Comparison of ENCODE assay signal across 1 cellular context in the genomic region with DNA sequence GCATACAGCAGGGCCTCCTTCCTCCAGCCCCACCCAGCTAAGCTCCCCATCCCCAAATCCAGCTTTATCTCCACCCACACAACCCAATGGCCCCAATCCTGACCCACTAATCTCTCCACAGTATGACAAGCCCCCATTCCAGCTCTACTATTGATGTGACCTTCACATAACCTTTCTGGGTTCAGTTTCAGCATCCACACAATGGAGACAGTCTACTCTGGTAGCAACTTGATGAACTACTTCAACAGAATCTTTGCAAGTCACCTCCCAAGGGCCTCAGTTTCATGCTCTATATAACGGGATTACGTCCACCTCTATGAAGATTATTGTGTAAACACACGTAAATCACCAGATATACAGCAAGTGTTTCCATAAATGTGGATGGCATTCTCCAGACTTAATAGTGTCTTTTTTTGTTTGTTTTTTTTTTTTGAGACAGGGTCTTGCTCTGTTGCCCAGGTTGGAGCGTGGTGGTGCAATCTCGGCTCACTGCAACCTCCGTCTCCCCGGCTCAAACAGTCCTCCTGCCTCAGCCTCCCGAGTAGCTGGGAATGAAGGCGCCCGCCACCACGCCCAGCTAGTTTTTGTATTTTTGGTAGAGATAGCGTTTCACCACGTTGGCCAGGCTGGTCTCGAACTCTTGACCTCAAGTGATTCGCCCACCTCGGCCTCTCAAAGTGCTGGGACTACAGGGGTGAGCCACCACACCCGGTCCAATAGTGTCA.
A peak's percentile ranks its signal among the peaks of the same experiment; 100 is the strongest.
TF ChIP-seq lines count a peak whose summit lies in the region.

No MANE protein-coding gene starts in this region.

TF ChIP-seq in K562, 482 proteins besides CTCF, POLR2A, EP300 and RAD21 (continued from another document):
- TF ChIP-seq, protein P1, sequence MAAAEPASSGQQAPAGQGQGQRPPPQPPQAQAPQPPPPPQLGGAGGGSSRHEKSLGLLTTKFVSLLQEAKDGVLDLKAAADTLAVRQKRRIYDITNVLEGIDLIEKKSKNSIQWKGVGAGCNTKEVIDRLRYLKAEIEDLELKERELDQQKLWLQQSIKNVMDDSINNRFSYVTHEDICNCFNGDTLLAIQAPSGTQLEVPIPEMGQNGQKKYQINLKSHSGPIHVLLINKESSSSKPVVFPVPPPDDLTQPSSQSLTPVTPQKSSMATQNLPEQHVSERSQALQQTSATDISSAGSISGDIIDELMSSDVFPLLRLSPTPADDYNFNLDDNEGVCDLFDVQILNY (CRISPR knock-in tag; IDR thresholded peaks at IDR 0.05): no peak
- TF ChIP-seq CBX5 (IDR thresholded peaks at IDR 0.05; ENCODE audit: borderline replicate concordance, low read depth): no peak
- TF ChIP-seq SIN3A (IDR thresholded peaks at IDR 0.05; ENCODE audit: borderline replicate concordance in 2 of 2, control insufficient read depth in 1 of 2, low read depth in 2 of 2, low read length in 2 of 2): no peak; a peak in 1 of 4 replicates
- no peak for TF ChIP-seq PRMT5 (CRISPR knock-in tag; IDR thresholded peaks at IDR 0.05)
- TF ChIP-seq, protein P2, sequence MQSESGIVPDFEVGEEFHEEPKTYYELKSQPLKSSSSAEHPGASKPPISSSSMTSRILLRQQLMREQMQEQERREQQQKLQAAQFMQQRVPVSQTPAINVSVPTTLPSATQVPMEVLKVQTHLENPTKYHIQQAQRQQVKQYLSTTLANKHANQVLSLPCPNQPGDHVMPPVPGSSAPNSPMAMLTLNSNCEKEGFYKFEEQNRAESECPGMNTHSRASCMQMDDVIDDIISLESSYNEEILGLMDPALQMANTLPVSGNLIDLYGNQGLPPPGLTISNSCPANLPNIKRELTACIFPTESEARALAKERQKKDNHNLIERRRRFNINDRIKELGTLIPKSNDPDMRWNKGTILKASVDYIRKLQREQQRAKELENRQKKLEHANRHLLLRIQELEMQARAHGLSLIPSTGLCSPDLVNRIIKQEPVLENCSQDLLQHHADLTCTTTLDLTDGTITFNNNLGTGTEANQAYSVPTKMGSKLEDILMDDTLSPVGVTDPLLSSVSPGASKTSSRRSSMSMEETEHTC (IDR thresholded peaks at IDR 0.05): no peak
- TF ChIP-seq ZNF143 (CRISPR knock-in tag; IDR thresholded peaks at IDR 0.05): no peak
- no peak for TF ChIP-seq ESRRB (CRISPR knock-in tag; IDR thresholded peaks at IDR 0.05; ENCODE audit: borderline replicate concordance)
- TF ChIP-seq MEF2A (IDR thresholded peaks at IDR 0.05; ENCODE audit: control insufficient read depth, low read depth, low read length): no peak
- TF ChIP-seq BCOR (IDR thresholded peaks at IDR 0.05): peak; percentile 87
- TF ChIP-seq, protein P3, sequence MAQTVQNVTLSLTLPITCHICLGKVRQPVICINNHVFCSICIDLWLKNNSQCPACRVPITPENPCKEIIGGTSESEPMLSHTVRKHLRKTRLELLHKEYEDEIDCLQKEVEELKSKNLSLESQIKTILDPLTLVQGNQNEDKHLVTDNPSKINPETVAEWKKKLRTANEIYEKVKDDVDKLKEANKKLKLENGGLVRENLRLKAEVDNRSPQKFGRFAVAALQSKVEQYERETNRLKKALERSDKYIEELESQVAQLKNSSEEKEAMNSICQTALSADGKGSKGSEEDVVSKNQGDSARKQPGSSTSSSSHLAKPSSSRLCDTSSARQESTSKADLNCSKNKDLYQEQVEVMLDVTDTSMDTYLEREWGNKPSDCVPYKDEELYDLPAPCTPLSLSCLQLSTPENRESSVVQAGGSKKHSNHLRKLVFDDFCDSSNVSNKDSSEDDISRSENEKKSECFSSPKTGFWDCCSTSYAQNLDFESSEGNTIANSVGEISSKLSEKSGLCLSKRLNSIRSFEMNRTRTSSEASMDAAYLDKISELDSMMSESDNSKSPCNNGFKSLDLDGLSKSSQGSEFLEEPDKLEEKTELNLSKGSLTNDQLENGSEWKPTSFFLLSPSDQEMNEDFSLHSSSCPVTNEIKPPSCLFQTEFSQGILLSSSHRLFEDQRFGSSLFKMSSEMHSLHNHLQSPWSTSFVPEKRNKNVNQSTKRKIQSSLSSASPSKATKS (CRISPR knock-in tag; IDR thresholded peaks at IDR 0.05): no peak
- TF ChIP-seq, protein P4, sequence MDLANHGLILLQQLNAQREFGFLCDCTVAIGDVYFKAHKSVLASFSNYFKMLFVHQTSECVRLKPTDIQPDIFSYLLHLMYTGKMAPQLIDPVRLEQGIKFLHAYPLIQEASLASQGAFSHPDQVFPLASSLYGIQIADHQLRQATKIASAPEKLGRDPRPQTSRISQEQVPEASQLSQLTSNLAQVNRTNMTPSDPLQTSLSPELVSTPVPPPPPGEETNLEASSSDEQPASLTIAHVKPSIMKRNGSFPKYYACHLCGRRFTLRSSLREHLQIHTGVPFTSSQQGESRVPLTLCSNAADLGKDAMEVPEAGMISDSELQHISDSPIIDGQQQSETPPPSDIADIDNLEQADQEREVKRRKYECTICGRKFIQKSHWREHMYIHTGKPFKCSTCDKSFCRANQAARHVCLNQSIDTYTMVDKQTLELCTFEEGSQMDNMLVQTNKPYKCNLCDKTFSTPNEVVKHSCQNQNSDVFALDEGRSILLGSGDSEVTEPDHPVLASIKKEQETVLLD (IDR thresholded peaks at IDR 0.05): no peak
- no peak for TF ChIP-seq GTF2E2 (tag; IDR thresholded peaks at IDR 0.05)
- TF ChIP-seq TRIM28 (IDR thresholded peaks at IDR 0.05): 0 out of 2 replicates have a peak, but pooled peaks have one; percentile 20
- no peak for TF ChIP-seq MTF1 (CRISPR knock-in tag; IDR thresholded peaks at IDR 0.05; ENCODE audit: borderline replicate concordance)
- no peak for TF ChIP-seq NCOA4 (IDR thresholded peaks at IDR 0.05; ENCODE audit: partially characterized antibody)
- TF ChIP-seq PHF20 (IDR thresholded peaks at IDR 0.05; ENCODE audit: partially characterized antibody): peak; percentile 28
- no peak for TF ChIP-seq ZSCAN29 (IDR thresholded peaks at IDR 0.05)
- no peak for TF ChIP-seq EP400 (IDR thresholded peaks at IDR 0.05)
- TF ChIP-seq ZNF75A (CRISPR knock-in tag; IDR thresholded peaks at IDR 0.05): no peak
- TF ChIP-seq TAF9B (IDR thresholded peaks at IDR 0.05; ENCODE audit: partially characterized antibody): no peak
- no peak for TF ChIP-seq POLR3A (IDR thresholded peaks at IDR 0.05; ENCODE audit: borderline replicate concordance, extremely low read depth, insufficient read depth, insufficient read length)
- TF ChIP-seq HDAC1 (IDR thresholded peaks at IDR 0.05): no peak; a peak in 1 of 4 replicates
- TF ChIP-seq ZC3H8 (IDR thresholded peaks at IDR 0.05): no peak
- no peak for TF ChIP-seq ZNF274 (IDR thresholded peaks at IDR 0.05; ENCODE audit: borderline replicate concordance, low read depth, low read length)
- no peak for TF ChIP-seq MCM2 (IDR thresholded peaks at IDR 0.05; ENCODE audit: low read depth)
- TF ChIP-seq ASH1L (IDR thresholded peaks at IDR 0.05; ENCODE audit: borderline replicate concordance, low read depth, partially characterized antibody): no peak
- TF ChIP-seq ATF7 (IDR thresholded peaks at IDR 0.05): no peak
- no peak for TF ChIP-seq RNF2 (IDR thresholded peaks at IDR 0.05)
- TF ChIP-seq ARID2 (IDR thresholded peaks at IDR 0.05): no peak
- TF ChIP-seq MXI1 (IDR thresholded peaks at IDR 0.05; ENCODE audit: low read depth, low read length): no peak
- peak; percentile 28; the same call in 1 of the 2 replicates for TF ChIP-seq CBFA2T2 (conservative IDR thresholded peaks at IDR 0.05)
- peak; percentile 80 for TF ChIP-seq SMARCA5 (IDR thresholded peaks at IDR 0.05)
- TF ChIP-seq DNMT1 (IDR thresholded peaks at IDR 0.05): no peak
- 0 out of 2 replicates have a peak, but pooled peaks have one; percentile 18 for TF ChIP-seq ARID1B (IDR thresholded peaks at IDR 0.05)
- TF ChIP-seq ZNF232 (CRISPR knock-in tag; IDR thresholded peaks at IDR 0.05): 0 out of 2 replicates have a peak, but pooled peaks have one; percentile 24
- 0 out of 4 replicates have a peak, but pooled peaks of 1 of the 2 experiments have one; percentile 2 for TF ChIP-seq RCOR1 (IDR thresholded peaks at IDR 0.05; ENCODE audit: borderline replicate concordance in 1 of 2, low read depth in 2 of 2, low read length in 2 of 2)
- TF ChIP-seq, protein P5, sequence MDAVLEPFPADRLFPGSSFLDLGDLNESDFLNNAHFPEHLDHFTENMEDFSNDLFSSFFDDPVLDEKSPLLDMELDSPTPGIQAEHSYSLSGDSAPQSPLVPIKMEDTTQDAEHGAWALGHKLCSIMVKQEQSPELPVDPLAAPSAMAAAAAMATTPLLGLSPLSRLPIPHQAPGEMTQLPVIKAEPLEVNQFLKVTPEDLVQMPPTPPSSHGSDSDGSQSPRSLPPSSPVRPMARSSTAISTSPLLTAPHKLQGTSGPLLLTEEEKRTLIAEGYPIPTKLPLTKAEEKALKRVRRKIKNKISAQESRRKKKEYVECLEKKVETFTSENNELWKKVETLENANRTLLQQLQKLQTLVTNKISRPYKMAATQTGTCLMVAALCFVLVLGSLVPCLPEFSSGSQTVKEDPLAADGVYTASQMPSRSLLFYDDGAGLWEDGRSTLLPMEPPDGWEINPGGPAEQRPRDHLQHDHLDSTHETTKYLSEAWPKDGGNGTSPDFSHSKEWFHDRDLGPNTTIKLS (IDR thresholded peaks at IDR 0.05; ENCODE audit: borderline replicate concordance, low read depth): no peak
- TF ChIP-seq, protein P6, sequence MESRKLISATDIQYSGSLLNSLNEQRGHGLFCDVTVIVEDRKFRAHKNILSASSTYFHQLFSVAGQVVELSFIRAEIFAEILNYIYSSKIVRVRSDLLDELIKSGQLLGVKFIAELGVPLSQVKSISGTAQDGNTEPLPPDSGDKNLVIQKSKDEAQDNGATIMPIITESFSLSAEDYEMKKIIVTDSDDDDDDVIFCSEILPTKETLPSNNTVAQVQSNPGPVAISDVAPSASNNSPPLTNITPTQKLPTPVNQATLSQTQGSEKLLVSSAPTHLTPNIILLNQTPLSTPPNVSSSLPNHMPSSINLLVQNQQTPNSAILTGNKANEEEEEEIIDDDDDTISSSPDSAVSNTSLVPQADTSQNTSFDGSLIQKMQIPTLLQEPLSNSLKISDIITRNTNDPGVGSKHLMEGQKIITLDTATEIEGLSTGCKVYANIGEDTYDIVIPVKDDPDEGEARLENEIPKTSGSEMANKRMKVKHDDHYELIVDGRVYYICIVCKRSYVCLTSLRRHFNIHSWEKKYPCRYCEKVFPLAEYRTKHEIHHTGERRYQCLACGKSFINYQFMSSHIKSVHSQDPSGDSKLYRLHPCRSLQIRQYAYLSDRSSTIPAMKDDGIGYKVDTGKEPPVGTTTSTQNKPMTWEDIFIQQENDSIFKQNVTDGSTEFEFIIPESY (CRISPR knock-in tag; IDR thresholded peaks at IDR 0.05): 0 out of 2 replicates have a peak, but pooled peaks have one; percentile 27
- no peak for TF ChIP-seq TBL1XR1 (IDR thresholded peaks at IDR 0.05; ENCODE audit: low read length in 2 of 2)
- TF ChIP-seq RBM15 (IDR thresholded peaks at IDR 0.05; ENCODE audit: insufficient read depth, low read length): no peak
- TF ChIP-seq HNRNPLL (IDR thresholded peaks at IDR 0.05; ENCODE audit: low read depth, low read length, poor library complexity, severe bottlenecking): no peak
- TF ChIP-seq, protein P7, sequence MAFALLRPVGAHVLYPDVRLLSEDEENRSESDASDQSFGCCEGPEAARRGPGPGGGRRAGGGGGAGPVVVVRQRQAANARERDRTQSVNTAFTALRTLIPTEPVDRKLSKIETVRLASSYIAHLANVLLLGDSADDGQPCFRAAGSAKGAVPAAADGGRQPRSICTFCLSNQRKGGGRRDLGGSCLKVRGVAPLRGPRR (CRISPR knock-in tag; IDR thresholded peaks at IDR 0.05): no peak
- TF ChIP-seq MECOM (CRISPR knock-in tag; IDR thresholded peaks at IDR 0.05): 0 out of 2 replicates have a peak, but pooled peaks have one; percentile 10
- TF ChIP-seq RBM34 (IDR thresholded peaks at IDR 0.05; ENCODE audit: borderline replicate concordance, insufficient read depth, low read length): no peak
- no peak for TF ChIP-seq HOXB6 (CRISPR knock-in tag; IDR thresholded peaks at IDR 0.05; ENCODE audit: borderline replicate concordance)
- TF ChIP-seq KDM1A (IDR thresholded peaks at IDR 0.05): peak; percentile 58 to 65
- TF ChIP-seq ARNT (IDR thresholded peaks at IDR 0.05): peak in 1 of 2 experiments; percentile 39; a peak in 2 of 4 replicates
- TF ChIP-seq, protein P8, sequence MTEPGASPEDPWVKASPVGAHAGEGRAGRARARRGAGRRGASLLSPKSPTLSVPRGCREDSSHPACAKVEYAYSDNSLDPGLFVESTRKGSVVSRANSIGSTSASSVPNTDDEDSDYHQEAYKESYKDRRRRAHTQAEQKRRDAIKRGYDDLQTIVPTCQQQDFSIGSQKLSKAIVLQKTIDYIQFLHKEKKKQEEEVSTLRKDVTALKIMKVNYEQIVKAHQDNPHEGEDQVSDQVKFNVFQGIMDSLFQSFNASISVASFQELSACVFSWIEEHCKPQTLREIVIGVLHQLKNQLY (CRISPR knock-in tag; conservative IDR thresholded peaks at IDR 0.05): no peak
TF ChIP-seq in K562: peak in this region for 25.
